ENCODE assay signal across 27 cellular contexts in the genomic region with DNA sequence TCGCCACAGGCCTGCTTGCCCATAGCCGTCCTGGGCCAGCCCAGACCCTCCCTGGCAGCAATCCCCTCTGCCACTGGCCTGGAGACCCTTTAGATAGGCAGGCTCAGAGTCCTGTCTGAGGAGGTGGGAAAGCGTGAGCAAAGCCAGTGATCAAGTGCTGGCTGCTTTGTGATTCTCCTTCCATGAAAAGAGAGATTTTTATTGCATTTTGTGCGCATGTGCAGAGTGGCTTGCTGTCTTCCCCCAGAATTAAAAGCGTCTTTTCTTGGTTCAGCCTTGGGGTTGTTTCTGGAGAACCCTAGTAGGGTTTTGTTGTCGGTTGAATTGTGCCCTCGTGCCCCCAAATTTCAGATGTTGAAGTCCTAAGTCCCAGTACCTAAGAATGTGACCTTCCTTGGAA. TPM values are rescaled to one million over a fixed set of nuclear protein-coding genes. Genes with fewer than 3 reads are reported as not detected.
"Had no signal": no experiment of that assay in that cellular context is flagged by ENCODE, and none has a peak within 500 bp of the region (broad histone marks: within the 10 kb centered on the region; RNA-seq: fewer than 3 reads in every experiment).

No MANE protein-coding gene starts in this region.

- H3K27me3 Mint-ChIP-seq: stimulated activated naive CD8-positive, alpha-beta T cell treated with anti-CD3 and anti-CD28 coated beads, Interleukin-15, amount 100 ng/mL, for 72 hours; stimulated activated naive CD8-positive, alpha-beta T cell treated with anti-CD3 and anti-CD28 coated beads, Interleukin-15, Interleukin-2, amounts not matched to agents 100 ng/mL and 50 ng/mL, for 24 hours had no signal

- H3K36me3 Mint-ChIP-seq: stimulated activated effector memory CD8-positive, alpha-beta T cell treated with anti-CD3 and anti-CD28 coated beads, Interleukin-12 subunit alpha, Interleukin-12 subunit beta, amount 100 ng/mL, for 72 hours; stimulated activated naive B cell treated with anti-CD40 and anti-IgM and Interleukin-4, amounts not matched to agents 10 μg/mL and 1 μg/mL and 100 μg/mL, for 72 hours; type B pancreatic cell had no signal

- H3K4me1 ChIP-seq: stomach, suprapubic skin, testis, thyroid gland, tibial artery, tibial nerve, transverse colon, upper lobe of left lung, upper lobe of right lung, uterus, vagina had no signal

- H3K4me1 Mint-ChIP-seq: stimulated activated effector memory CD8-positive, alpha-beta T cell treated with anti-CD3 and anti-CD28 coated beads, Interleukin-12 subunit alpha, Interleukin-12 subunit beta, amount 100 ng/mL, for 72 hours; stimulated activated naive B cell treated with anti-CD40 and anti-IgM and Interleukin-4, amounts not matched to agents 10 μg/mL and 1 μg/mL and 100 μg/mL, for 72 hours; stimulated activated naive CD8-positive, alpha-beta T cell treated with anti-CD3 and anti-CD28 coated beads, Interleukin-15, amount 100 ng/mL, for 72 hours had no signal

- H3K27ac Mint-ChIP-seq: stimulated activated effector memory CD8-positive, alpha-beta T cell treated with anti-CD3 and anti-CD28 coated beads, Interleukin-12 subunit alpha, Interleukin-12 subunit beta, amount 100 ng/mL, for 72 hours; stimulated activated naive B cell treated with anti-CD40 and anti-IgM and Interleukin-4, amounts not matched to agents 10 μg/mL and 1 μg/mL and 100 μg/mL, for 72 hours; stimulated activated naive CD8-positive, alpha-beta T cell treated with anti-CD3 and anti-CD28 coated beads, Interleukin-15, amount 100 ng/mL, for 72 hours; stimulated activated naive CD8-positive, alpha-beta T cell treated with anti-CD3 and anti-CD28 coated beads, Interleukin-15, Interleukin-2, amounts not matched to agents 100 ng/mL and 50 ng/mL, for 24 hours; type B pancreatic cell had no signal

- H3K4me3 ChIP-seq: stomach, suprapubic skin, testis, thoracic aorta, thyroid gland, tibial artery, tibial nerve, transverse colon, upper lobe of left lung, upper lobe of right lung, uterus, vagina had no signal

- H3K27me3 ChIP-seq: stomach, suprapubic skin, testis, thyroid gland, tibial artery, tibial nerve, transverse colon, upper lobe of left lung, upper lobe of right lung, uterus, vagina had no signal

- ATAC-seq: stimulated activated effector memory CD8-positive, alpha-beta T cell treated with anti-CD3 and anti-CD28 coated beads, Interleukin-12 subunit alpha, Interleukin-12 subunit beta, amount 100 ng/mL, for 72 hours; stimulated activated naive B cell treated with anti-CD40 and anti-IgM and Interleukin-4, amounts not matched to agents 10 μg/mL and 1 μg/mL and 100 μg/mL, for 72 hours; stimulated activated naive CD8-positive, alpha-beta T cell treated with anti-CD3 and anti-CD28 coated beads, Interleukin-15, amount 100 ng/mL, for 72 hours; stimulated activated naive CD8-positive, alpha-beta T cell treated with anti-CD3 and anti-CD28 coated beads, Interleukin-15, Interleukin-2, amounts not matched to agents 100 U/mL and 50 U/mL, for 24 hours; upper lobe of right lung had no signal

- H3K27ac ChIP-seq: stomach, suprapubic skin, testis, thoracic aorta, thyroid gland, tibial artery, tibial nerve, transverse colon, upper lobe of left lung, upper lobe of right lung, uterus, vagina had no signal

- DNase-seq: stimulated activated CD4-positive, alpha-beta T cell treated with anti-CD3 and anti-CD28 coated beads, Interleukin-2, amount 100 ng/mL, for 48 hours; stimulated activated CD4-positive, alpha-beta T cell treated with anti-CD3 and anti-CD28 coated beads, Interleukin-4, amount 100 ng/mL, for 1 hour; stimulated activated CD4-positive, alpha-beta T cell treated with anti-CD3 and anti-CD28 coated beads, Interleukin-4, amount 100 ng/mL, for 24 hours; stimulated activated CD4-positive, alpha-beta T cell treated with anti-CD3 and anti-CD28 coated beads, Interleukin-4, amount 100 ng/mL, for 4 hours; stimulated activated CD8-positive, alpha-beta memory T cell treated with anti-CD3 and anti-CD28 coated beads, Interleukin-4, amount 100 ng/mL, for 48 hours; stimulated activated naive B cell treated with anti-CD40 and anti-IgM and Interleukin-4, amounts not matched to agents 10 μg/mL and 1 μg/mL and 100 μg/mL, for 72 hours; stimulated activated naive CD4-positive, alpha-beta T cell; stimulated activated naive CD4-positive, alpha-beta T cell treated with Interleukin-2 at 50 U/mL for 16 hours; stimulated activated naive CD8-positive, alpha-beta T cell treated with anti-CD3 and anti-CD28 coated beads, Interleukin-15, amount 100 ng/mL, for 72 hours; stimulated activated naive CD8-positive, alpha-beta T cell treated with anti-CD3 and anti-CD28 coated beads, Interleukin-15, Interleukin-2, amounts not matched to agents 100 U/mL and 50 U/mL, for 24 hours; stomach; substantia nigra; testis; thyroid gland; tibial artery; transverse colon; trophoblast cell; upper lobe of right lung; uterus had no signal

- H3K9me3 ChIP-seq: stomach, suprapubic skin, testis, thoracic aorta, thyroid gland, tibial artery, transverse colon, upper lobe of left lung, upper lobe of right lung, uterus, vagina had no signal

- H3K36me3 ChIP-seq: stomach, suprapubic skin, thoracic aorta, thyroid gland, tibial nerve, transverse colon, upper lobe of left lung, upper lobe of right lung, uterus, vagina had no signal

- H3K4me3 Mint-ChIP-seq: stimulated activated effector memory CD8-positive, alpha-beta T cell treated with anti-CD3 and anti-CD28 coated beads, Interleukin-12 subunit alpha, Interleukin-12 subunit beta, amount 100 ng/mL, for 72 hours; stimulated activated naive B cell treated with anti-CD40 and anti-IgM and Interleukin-4, amounts not matched to agents 10 μg/mL and 1 μg/mL and 100 μg/mL, for 72 hours; stimulated activated naive CD8-positive, alpha-beta T cell treated with anti-CD3 and anti-CD28 coated beads, Interleukin-15, amount 100 ng/mL, for 72 hours; stimulated activated naive CD8-positive, alpha-beta T cell treated with anti-CD3 and anti-CD28 coated beads, Interleukin-15, Interleukin-2, amounts not matched to agents 100 ng/mL and 50 ng/mL, for 24 hours; type B pancreatic cell had no signal

RNA-seq across cellular contexts. Expression of gene DCT, which starts 44.9 kb away (rescaled TPM):
- total RNA-seq: transverse colon, upper lobe of right lung, vagina had no signal
